In the genomic region with DNA sequence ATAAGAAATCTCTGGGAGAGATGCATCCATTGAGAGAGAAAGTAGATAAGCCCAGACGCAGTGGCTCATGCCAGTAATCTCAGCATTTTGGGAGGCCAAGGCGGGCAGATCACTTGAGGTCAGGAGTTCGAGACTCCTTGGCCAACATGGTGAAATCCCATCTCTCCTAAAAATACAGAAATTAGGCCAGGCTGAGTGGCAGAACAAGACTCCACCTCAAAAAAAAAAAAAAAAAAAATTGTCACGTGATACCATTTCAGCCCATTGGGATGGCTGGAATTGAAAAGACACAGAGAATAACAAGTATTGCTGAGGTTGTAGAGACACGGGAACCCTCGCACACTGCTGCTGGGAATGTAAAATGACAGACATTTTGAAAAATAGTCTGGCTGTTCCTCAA, we compare ENCODE assay signal across 18 cellular contexts. TPM values are rescaled to one million over a fixed set of nuclear protein-coding genes. Genes with fewer than 3 reads are reported as not detected.
"Had no signal": no experiment of that assay in that cellular context is flagged by ENCODE, and none has a peak within 500 bp of the region (broad histone marks: within the 10 kb centered on the region; RNA-seq: fewer than 3 reads in every experiment).

No MANE protein-coding gene starts in this region.

- ATAC-seq: left colon; mucosa of descending colon; SK-N-SH treated with all-trans-retinoic acid at 6 μM for 48 hours; stimulated activated naive CD8-positive, alpha-beta T cell treated with anti-CD3 and anti-CD28 coated beads, Interleukin-15, Interleukin-2, amounts not matched to agents 100 U/mL and 50 U/mL, for 24 hours; upper lobe of right lung had no signal

- DNase-seq: activated CD4-positive, alpha-beta T cell treated with anti-CD3 and anti-CD28 coated beads for 1 hour; activated gamma-delta T cell treated with Interleukin-2 at 50 U/mL for 16 hours; aorta; dorsolateral prefrontal cortex; head of caudate nucleus; left colon; mammary epithelial cell; stimulated activated CD4-positive, alpha-beta T cell treated with anti-CD3 and anti-CD28 coated beads, Interleukin-12 subunit alpha, Interleukin-12 subunit beta, amount 100 ng/mL, for 4 hours; stimulated activated naive CD8-positive, alpha-beta T cell treated with anti-CD3 and anti-CD28 coated beads, Interleukin-15, Interleukin-2, amounts not matched to agents 100 U/mL and 50 U/mL, for 24 hours; upper lobe of right lung had no signal

RNA-seq across cellular contexts. Expression of a gene that starts 2.9 kb away (rescaled TPM):
- polyA plus RNA-seq: neural cell had no signal

RNA-seq across cellular contexts. Expression of a gene that starts 16.2 kb away (rescaled TPM):
- polyA plus RNA-seq: neural cell had no signal

RNA-seq across cellular contexts. Expression of a gene that starts 25.8 kb away (rescaled TPM):
- total RNA-seq: osteocyte, temporal lobe had no signal

RNA-seq across cellular contexts. Expression of a gene that starts 36.5 kb away (rescaled TPM):
- total RNA-seq: aorta, breast epithelium, esophagus muscularis mucosa, fibroblast of villous mesenchyme, left colon, mammary epithelial cell, mucosa of descending colon, osteocyte, upper lobe of right lung had no signal
- polyA plus RNA-seq: aorta, mammary epithelial cell had no signal
